ENCODE assay signal across 19 cellular contexts in genomic region chr1:86756062-86756406, GRCh38. TPM values are rescaled to one million over a fixed set of nuclear protein-coding genes. Genes with fewer than 3 reads are reported as not detected.
DNase-seq lines count a peak whose midpoint lies in the region; ATAC-seq, FAIRE-seq and TF ChIP-seq lines count a peak whose summit lies in the region.
"Had no signal": no experiment of that assay in that cellular context is flagged by ENCODE, and none has a peak within 500 bp of the region (broad histone marks: within the 10 kb centered on the region; RNA-seq: fewer than 3 reads in every experiment).

No MANE protein-coding gene starts in this region.

- peaks cover 21% of the 10 kb centered on the region for H3K4me1 ChIP-seq in HEK293 (ENCODE audit: control insufficient read depth, insufficient read depth, low read length)
- H3K4me1 ChIP-seq in pancreas = peaks cover 0 to 17% (median 0%) of the 10 kb centered on the region in 3 donors
- H3K4me1 ChIP-seq: testis had no signal

- no peaks in the 10 kb centered on the region for H3K4me1 Mint-ChIP-seq in activated CD4-positive, alpha-beta memory T cell treated with anti-CD3 and anti-CD28 coated beads, Interleukin-2, amount 10 ng/mL, durations not matched to agents 7 days and 5 days
- H3K4me1 Mint-ChIP-seq: neural crest cell had no signal

- H3K27me3 Mint-ChIP-seq in activated CD4-positive, alpha-beta memory T cell treated with anti-CD3 and anti-CD28 coated beads, Interleukin-2, amount 10 ng/mL, durations not matched to agents 7 days and 5 days = peaks cover 3% of the 10 kb centered on the region

- intact Hi-C loops in pancreas (cut with DNase I) = no loop called here

- no peak overlapping the region for H3K27ac Mint-ChIP-seq in activated CD4-positive, alpha-beta memory T cell treated with anti-CD3 and anti-CD28 coated beads, Interleukin-2, amount 10 ng/mL, durations not matched to agents 7 days and 5 days
- H3K27ac Mint-ChIP-seq: activated naive CD8-positive, alpha-beta T cell treated with anti-CD3 and anti-CD28 coated beads, Interleukin-2, amount 10 ng/mL, durations not matched to agents 7 days and 5 days; activated T-helper 1 cell treated with anti-CD3 and anti-CD28 coated beads, Interleukin-12 subunit alpha, Interleukin-12 subunit beta, Interleukin-2, Interleukin-4 antibody, amounts not matched to agents 30 ng/mL and 10 ng/mL and 1 ng/mL, durations not matched to agents 14 hours and 24 hours and 36 hours; dendritic cell treated with granulocyte-macrophage colony-stimulating factor and Interleukin-4, amounts not matched to agents 40 ng/mL and 50 ng/mL, for 4 days had no signal

- no peaks in the 10 kb centered on the region for H3K36me3 Mint-ChIP-seq in activated CD4-positive, alpha-beta memory T cell treated with anti-CD3 and anti-CD28 coated beads, Interleukin-2, amount 10 ng/mL, durations not matched to agents 7 days and 5 days (ENCODE audit: low read depth)
- H3K36me3 Mint-ChIP-seq: activated naive CD8-positive, alpha-beta T cell treated with anti-CD3 and anti-CD28 coated beads, Interleukin-2, amount 10 ng/mL, durations not matched to agents 7 days and 5 days had no signal

- H3K27ac ChIP-seq in HEK293 (ENCODE audit: extremely low read depth, low read depth, low read length) (no peak overlapping the region; the same call in 1 of the 2 replicates), pancreas (no peak overlapping the region)
- H3K27ac ChIP-seq: testis had no signal

- ATAC-seq in pancreas = peak; percentile 24 to 52 (median 35)
- ATAC-seq: activated CD4-positive, CD25-positive, alpha-beta regulatory T cell treated with anti-CD3 and anti-CD28 coated beads, Interleukin-2, amount 50 U/mL, for 24 hours; Panc1; SK-N-SH treated with all-trans-retinoic acid at 6 μM for 48 hours had no signal

- no peak overlapping the region for H3K4me3 ChIP-seq in HEK293 (ENCODE audit: low read depth, low read length)
- H3K4me3 ChIP-seq in pancreas = no peak overlapping the region
- H3K4me3 ChIP-seq: testis had no signal

- FAIRE-seq in pancreas (lab: Jason Lieb, UNC) = no peak
- FAIRE-seq: endothelial cell of umbilical vein had no signal

- no peaks in the 10 kb centered on the region for H3K9me3 ChIP-seq in HEK293 (ENCODE audit: control insufficient read depth, insufficient read depth, low read depth, low read length)
- no peaks in the 10 kb centered on the region for H3K9me3 ChIP-seq in pancreas
- H3K9me3 ChIP-seq: testis had no signal

- DNase-seq in NCI-H187 (lab: John Stamatoyannopoulos, UW) (peak; percentile 70 to 86), NCI-H748 treated with DMSO at 0.1 percent for 48 hours (lab: John Stamatoyannopoulos, UW) (peak; percentile 86), pancreas (no peak), occipital lobe (lab: John Stamatoyannopoulos, UW) (no peak)
- DNase-seq in stimulated activated CD4-positive, alpha-beta T cell treated with anti-CD3 and anti-CD28 coated beads, Interleukin-12 subunit alpha, Interleukin-12 subunit beta, amount 100 ng/mL, for 4 hours = no peak
- no peak for DNase-seq in activated CD4-positive, alpha-beta memory T cell treated with anti-CD3 and anti-CD28 coated beads, Interleukin-2, amount 10 ng/mL, durations not matched to agents 7 days and 5 days
- DNase-seq: activated naive CD8-positive, alpha-beta T cell treated with anti-CD3 and anti-CD28 coated beads, Interleukin-2, amount 10 ng/mL, durations not matched to agents 7 days and 5 days; AML-193; foreskin melanocyte; NCI-H524 treated with DMSO at 0.1 percent for 48 hours; testis had no signal

- POLR2A ChIA-PET in HEK293 (lab: Yijun Ruan, JAX) = interaction anchor here (0.6 kb wide), 1 partner anchor 1202 kb away, joined by 3 read pairs; no protein-coding TSS in a partner anchor
- POLR2A ChIA-PET in activated CD4-positive, alpha-beta memory T cell treated with anti-CD3 and anti-CD28 coated beads, Interleukin-2, amount 10 ng/mL, durations not matched to agents 7 days and 5 days (lab: Charles Lee) = no interaction called here

- no peaks in the 10 kb centered on the region for H3K9me3 Mint-ChIP-seq in activated CD4-positive, alpha-beta memory T cell treated with anti-CD3 and anti-CD28 coated beads, Interleukin-2, amount 10 ng/mL, durations not matched to agents 7 days and 5 days
- H3K9me3 Mint-ChIP-seq: activated T-helper 1 cell treated with anti-CD3 and anti-CD28 coated beads, Interleukin-12 subunit alpha, Interleukin-12 subunit beta, Interleukin-2, Interleukin-4 antibody, amounts not matched to agents 30 ng/mL and 10 ng/mL and 1 ng/mL, durations not matched to agents 14 hours and 24 hours and 36 hours; dendritic cell treated with granulocyte-macrophage colony-stimulating factor and Interleukin-4, amounts not matched to agents 40 ng/mL and 50 ng/mL, for 4 days; neural crest cell had no signal

- H3K36me3 ChIP-seq in HEK293 (ENCODE audit: control insufficient read depth in 2 of 2, insufficient read depth in 1 of 2, low read length in 2 of 2) (no peaks in the 10 kb centered on the region), pancreas (no peaks in the 10 kb centered on the region)

- TF ChIP-seq CTCF in HEK293 (tag by site-specific recombination; IDR thresholded peaks at IDR 0.05) (no peak), pancreas (IDR thresholded peaks at IDR 0.05) (no peak)

- no peak overlapping the region for H3K4me3 Mint-ChIP-seq in activated CD4-positive, alpha-beta memory T cell treated with anti-CD3 and anti-CD28 coated beads, Interleukin-2, amount 10 ng/mL, durations not matched to agents 7 days and 5 days
- H3K4me3 Mint-ChIP-seq: activated naive CD8-positive, alpha-beta T cell treated with anti-CD3 and anti-CD28 coated beads, Interleukin-2, amount 10 ng/mL, durations not matched to agents 7 days and 5 days; activated T-helper 1 cell treated with anti-CD3 and anti-CD28 coated beads, Interleukin-12 subunit alpha, Interleukin-12 subunit beta, Interleukin-2, Interleukin-4 antibody, amounts not matched to agents 30 ng/mL and 10 ng/mL and 1 ng/mL, durations not matched to agents 14 hours and 24 hours and 36 hours; dendritic cell treated with granulocyte-macrophage colony-stimulating factor and Interleukin-4, amounts not matched to agents 40 ng/mL and 50 ng/mL, for 4 days; neural crest cell had no signal

- CTCF ChIA-PET in HEK293 (lab: Yijun Ruan, JAX) = interaction anchor here (1.2 to 1.3 kb wide), 2 partner anchors 14 to 51 kb away, joined by 3 to 4 read pairs; no protein-coding TSS in a partner anchor
- CTCF ChIA-PET in activated CD4-positive, alpha-beta memory T cell treated with anti-CD3 and anti-CD28 coated beads, Interleukin-2, amount 10 ng/mL, durations not matched to agents 7 days and 5 days (lab: Charles Lee) = interaction anchor here (1.1 kb wide), 1 partner anchor 256 kb away, joined by 3 read pairs; no protein-coding TSS in a partner anchor

- no peaks in the 10 kb centered on the region for H3K27me3 ChIP-seq in pancreas
- H3K27me3 ChIP-seq: testis had no signal

TF ChIP-seq in HEK293, 187 proteins besides CTCF, POLR2A, EP300 and RAD21:
- TF ChIP-seq, protein P1, sequence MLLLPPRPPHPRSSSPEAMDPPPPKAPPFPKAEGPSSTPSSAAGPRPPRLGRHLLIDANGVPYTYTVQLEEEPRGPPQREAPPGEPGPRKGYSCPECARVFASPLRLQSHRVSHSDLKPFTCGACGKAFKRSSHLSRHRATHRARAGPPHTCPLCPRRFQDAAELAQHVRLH (tag by site-specific recombination; IDR thresholded peaks at IDR 0.05) = 0 out of 2 replicates have a peak, but pooled peaks have one; percentile 3
- TF ChIP-seq ZXDB (tag by site-specific recombination; IDR thresholded peaks at IDR 0.05) (0 out of 2 replicates have a peak, but pooled peaks have one; percentile 4), HOXD13 (CRISPR knock-in tag; IDR thresholded peaks at IDR 0.05; ENCODE audit: borderline replicate concordance) (no peak), ZSCAN4 (tag by site-specific recombination; IDR thresholded peaks at IDR 0.05) (no peak), ZBTB10 (tag by site-specific recombination; IDR thresholded peaks at IDR 0.05) (no peak), ZNF658 (tag by site-specific recombination; IDR thresholded peaks at IDR 0.05) (no peak), ZNF529 (tag by site-specific recombination; IDR thresholded peaks at IDR 0.05; ENCODE audit: insufficient replicate concordance) (no peak)

RNA-seq across cellular contexts. Expression of gene SH3GLB1, which starts 51.7 kb away (rescaled TPM):
- 10 to 100 TPM; 37.5 to 48.3 (median 41.6) TPM for total RNA-seq in pancreas
- 10 to 100 TPM; 15.3 to 32.1 TPM for polyA plus RNA-seq in pancreas
- 107 TPM for total RNA-seq in occipital lobe
- total RNA-seq in activated CD4-positive, alpha-beta memory T cell treated with anti-CD3 and anti-CD28 coated beads, Interleukin-2, amount 10 ng/mL, durations not matched to agents 7 days and 5 days = 10 to 100 TPM; 79.6 to 82.8 TPM

Comparison
In these comparisons a context has a peak if more than half of its experiments do, and no peak if none do; other contexts are left out.
1. DNase-seq: peak in NCI-H187 (2 of 2) and NCI-H748 treated with DMSO at 0.1 percent for 48 hours (single experiment); none in pancreas (0 of 6), stimulated activated CD4-positive, alpha-beta T cell treated with anti-CD3 and anti-CD28 coated beads, Interleukin-12 subunit alpha, Interleukin-12 subunit beta, amount 100 ng/mL, for 4 hours (single experiment), occipital lobe (single experiment) and activated CD4-positive, alpha-beta memory T cell treated with anti-CD3 and anti-CD28 coated beads, Interleukin-2, amount 10 ng/mL, durations not matched to agents 7 days and 5 days (single experiment).